In genomic region chr19:17455711-17456123, GRCh38 we compare ENCODE assay signal across 1 cellular context.
TF ChIP-seq lines count a peak whose summit lies in the region.

No MANE protein-coding gene starts in this region.

TF ChIP-seq in H1, 55 proteins besides CTCF, POLR2A, EP300 and RAD21:
- TF ChIP-seq PHF8 (conservative IDR thresholded peaks at IDR 0.05; ENCODE audit: low read depth, low read length) (no peak), TBP (IDR thresholded peaks at IDR 0.05; ENCODE audit: low read depth, low read length) (no peak), SUZ12 (IDR thresholded peaks at IDR 0.05; ENCODE audit: low read length) (no peak; the same call in 1 of the 2 replicates), TEAD4 (IDR thresholded peaks at IDR 0.05; ENCODE audit: low read depth, low read length) (no peak), EZH2 (IDR thresholded peaks at IDR 0.05; ENCODE audit: low read depth, low read length, severe bottlenecking) (peak; percentile 40), MAFK (IDR thresholded peaks at IDR 0.05; ENCODE audit: low read depth, low read length) (no peak), JUND (IDR thresholded peaks at IDR 0.05; ENCODE audit: low read length) (no peak), MAX (IDR thresholded peaks at IDR 0.05) (no peak; the same call in 1 of the 2 replicates), HDAC2 (IDR thresholded peaks at IDR 0.05; ENCODE audit: borderline replicate concordance in 1 of 2, low read depth in 2 of 2, low read length in 2 of 2) (0 out of 4 replicates have a peak, but pooled peaks of 1 of the 2 experiments have one; percentile 22), POU5F1 (IDR thresholded peaks at IDR 0.05; ENCODE audit: low read depth, low read length) (no peak), TCF12 (IDR thresholded peaks at IDR 0.05; ENCODE audit: low read depth, low read length) (no peak), SP4 (IDR thresholded peaks at IDR 0.05; ENCODE audit: low read length) (no peak), SIN3A (conservative IDR thresholded peaks at IDR 0.05 in 1 of 2, IDR thresholded peaks at IDR 0.05 in 1 of 2; ENCODE audit: low read depth in 1 of 2, low read length in 2 of 2) (no peak), E2F6 (IDR thresholded peaks at IDR 0.05) (peak; percentile 69), EGR1 (IDR thresholded peaks at IDR 0.05; ENCODE audit: borderline replicate concordance, low read depth, low read length) (no peak), SP1 (IDR thresholded peaks at IDR 0.05; ENCODE audit: low read depth, low read length) (no peak), GTF2F1 (IDR thresholded peaks at IDR 0.05; ENCODE audit: borderline replicate concordance, low read depth, low read length) (no peak)
- TF ChIP-seq, protein P1, sequence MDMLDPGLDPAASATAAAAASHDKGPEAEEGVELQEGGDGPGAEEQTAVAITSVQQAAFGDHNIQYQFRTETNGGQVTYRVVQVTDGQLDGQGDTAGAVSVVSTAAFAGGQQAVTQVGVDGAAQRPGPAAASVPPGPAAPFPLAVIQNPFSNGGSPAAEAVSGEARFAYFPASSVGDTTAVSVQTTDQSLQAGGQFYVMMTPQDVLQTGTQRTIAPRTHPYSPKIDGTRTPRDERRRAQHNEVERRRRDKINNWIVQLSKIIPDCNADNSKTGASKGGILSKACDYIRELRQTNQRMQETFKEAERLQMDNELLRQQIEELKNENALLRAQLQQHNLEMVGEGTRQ (IDR thresholded peaks at IDR 0.05; ENCODE audit: low read length), result no peak
- TF ChIP-seq, protein P2, sequence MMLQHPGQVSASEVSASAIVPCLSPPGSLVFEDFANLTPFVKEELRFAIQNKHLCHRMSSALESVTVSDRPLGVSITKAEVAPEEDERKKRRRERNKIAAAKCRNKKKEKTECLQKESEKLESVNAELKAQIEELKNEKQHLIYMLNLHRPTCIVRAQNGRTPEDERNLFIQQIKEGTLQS (IDR thresholded peaks at IDR 0.05; ENCODE audit: insufficient read depth, low read depth, low read length), result no peak
TF ChIP-seq in H1: peak in this region for 3.
